In the genomic region with DNA sequence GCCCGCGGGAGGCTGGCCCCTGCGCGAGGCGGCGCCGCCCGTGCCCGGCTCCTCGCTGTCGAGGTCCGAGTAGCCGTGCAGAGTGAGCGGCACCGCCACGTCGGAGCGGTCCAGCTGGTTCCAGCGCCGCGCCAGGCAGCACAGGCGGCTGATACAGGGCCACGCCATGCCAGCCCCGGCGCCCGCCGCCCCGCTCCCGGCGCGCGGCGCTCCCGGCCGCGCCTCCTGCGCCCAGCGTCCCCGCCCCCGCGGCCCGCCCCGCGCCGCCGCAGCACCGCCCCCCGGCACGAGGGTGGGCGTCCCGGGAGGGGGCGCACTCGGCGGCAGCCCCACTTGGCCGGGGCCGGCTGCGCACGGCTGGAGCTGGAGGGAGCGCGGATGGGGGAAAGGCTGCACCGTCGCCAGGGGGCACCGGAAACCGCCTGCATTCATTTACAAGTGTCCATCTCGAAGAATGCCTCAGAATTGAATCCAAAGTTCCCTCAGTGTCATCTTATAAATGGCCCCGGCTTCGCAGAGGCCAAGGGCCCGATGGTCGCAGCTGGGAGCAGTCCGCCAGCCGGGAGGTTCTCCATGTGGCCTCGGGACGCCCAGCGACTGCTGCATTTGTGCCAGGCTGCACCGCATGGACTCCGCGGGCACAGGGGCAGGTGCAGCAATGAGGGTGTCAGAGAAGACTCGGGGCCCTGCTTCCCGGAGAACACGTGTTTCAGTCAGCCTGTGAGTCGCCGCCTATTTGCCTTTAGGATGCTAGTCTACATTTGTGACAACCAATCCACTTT, we compare ENCODE assay signal across 8 cellular contexts. TPM values are rescaled to one million over a fixed set of nuclear protein-coding genes. Genes with fewer than 3 reads are reported as not detected.
DNase-seq lines count a peak whose midpoint lies in the region; ATAC-seq and TF ChIP-seq lines count a peak whose summit lies in the region.

Gene MAP6D1 (minus strand): TSS at position 198 of the 782 bp plus-strand sequence. CDS start 30 bp downstream, at position 168.

- H2AK5ac ChIP-seq in H9 (ENCODE audit: insufficient read length, low read length) = no peak within 1 kb of the TSS

- H3K27me3 ChIP-seq in H9 (ENCODE audit: insufficient read depth, low read length) (no peaks in the 10 kb centered on the region), lung (ENCODE audit: control insufficient read depth, insufficient read depth) (no peaks in the 10 kb centered on the region)

- peak; percentile 77 for DNase-seq in EL
- peak; percentile 82 for DNase-seq in H9
- peak; percentile 78 for DNase-seq in NCI-H2196 treated with DMSO at 0.1 percent for 48 hours (lab: John Stamatoyannopoulos, UW; ENCODE audit: unreplicated experiment)
- DNase-seq in activated CD8-positive, alpha-beta T cell treated with anti-CD3 and anti-CD28 coated beads, Interleukin-2, amount 10 ng/mL, durations not matched to agents 7 days and 5 days = peak; percentile 61
- DNase-seq in effector memory CD8-positive, alpha-beta T cell = peak in 2 of 3 experiments; percentile 27 to 30
- no peak for DNase-seq in lung (ENCODE audit: low spot score)
- peak; percentile 23 to 45 for DNase-seq in stimulated activated CD8-positive, alpha-beta memory T cell treated with anti-CD3 and anti-CD28 coated beads, Interleukin-2, amount 100 ng/mL, for 48 hours (ENCODE audit: low read depth in 2 of 2)

- H3T11ph ChIP-seq in H9 (ENCODE audit: low read length) = no peak within 1 kb of the TSS

- no peak within 1 kb of the TSS for H2AFZ ChIP-seq in H9 (ENCODE audit: low read length)

- H4K20me1 ChIP-seq in H9 (ENCODE audit: control insufficient read depth, insufficient read depth, insufficient read length) = no peaks in the 10 kb centered on the region

- H3K27ac ChIP-seq in H9 (ENCODE audit: insufficient read length, low read depth, low read length) (no peak within 1 kb of the TSS), lung (ENCODE audit: low read depth in 1 of 2, low read length in 1 of 2) (no peak within 1 kb of the TSS)

- H3K14ac ChIP-seq in H9 (ENCODE audit: insufficient read depth, low read length) = no peak within 1 kb of the TSS; the same call in 1 of the 2 replicates

- no peak within 1 kb of the TSS for H2BK15ac ChIP-seq in H9 (ENCODE audit: low read depth, low read length)

- peak within 1 kb of the TSS in 2 of 3 experiments; percentile 45 to 73; a peak in 2 of 7 replicates for H3K27ac Mint-ChIP-seq in H9
- peak within 1 kb of the TSS; percentile 2 for H3K27ac Mint-ChIP-seq in activated CD8-positive, alpha-beta T cell treated with anti-CD3 and anti-CD28 coated beads, Interleukin-2, amount 10 ng/mL, durations not matched to agents 7 days and 5 days
- H3K27ac Mint-ChIP-seq in effector memory CD8-positive, alpha-beta T cell = peak within 1 kb of the TSS in 1 of 2 donors; percentile 81

- H3K4ac ChIP-seq in H9 (ENCODE audit: low read depth, low read length) = no peak within 1 kb of the TSS

- H3K4me1 ChIP-seq in H9 (ENCODE audit: insufficient read depth, low read length) (no peaks in the 10 kb centered on the region; the same call in 1 of the 2 replicates), lung (ENCODE audit: control insufficient read depth in 2 of 2, insufficient read depth in 2 of 2, low read length in 2 of 2) (peaks cover 0 to 9% of the 10 kb centered on the region in 2 donors)

- no peak within 1 kb of the TSS for H4K5ac ChIP-seq in H9 (ENCODE audit: insufficient read length, low read depth, low read length)

- no peak within 1 kb of the TSS for H3K56ac ChIP-seq in H9 (ENCODE audit: insufficient read length, low read depth, low read length)

- CTCF ChIA-PET in activated CD8-positive, alpha-beta T cell treated with anti-CD3 and anti-CD28 coated beads, Interleukin-2, amount 10 ng/mL, durations not matched to agents 7 days and 5 days (lab: Charles Lee) = interaction anchor here (1.2 to 5.9 kb wide), 2 partner anchors 9 to 59 kb away, joined by 3 to 28 read pairs; partner anchors contain the start of gene PARL

- no peak within 1 kb of the TSS for H4K8ac ChIP-seq in H9 (replicated peaks; ENCODE audit: insufficient read length, low read depth, low read length)

- TF ChIP-seq CTCF in H9 (conservative IDR thresholded peaks at IDR 0.05) (peak; percentile 63; the same call in 2 of the 3 replicates), lung (IDR thresholded peaks at IDR 0.05; ENCODE audit: control extremely low read depth, extremely low read depth) (no peak)

- H3K79me2 ChIP-seq in H9 (ENCODE audit: insufficient read depth, low read length) = no peaks in the 10 kb centered on the region

- peaks cover 0 to 25% (median 12%) of the 10 kb centered on the region in 3 experiments for H3K36me3 Mint-ChIP-seq in H9 (ENCODE audit: insufficient read depth in 1 of 3, low read depth in 3 of 3)
- H3K36me3 Mint-ChIP-seq in activated CD8-positive, alpha-beta T cell treated with anti-CD3 and anti-CD28 coated beads, Interleukin-2, amount 10 ng/mL, durations not matched to agents 7 days and 5 days (ENCODE audit: low read depth) = peaks cover 5% of the 10 kb centered on the region
- H3K36me3 Mint-ChIP-seq in effector memory CD8-positive, alpha-beta T cell (ENCODE audit: insufficient read depth) = peaks cover 18% of the 10 kb centered on the region

- peaks cover 9% of the 10 kb centered on the region for H3K27me3 Mint-ChIP-seq in H9 (ENCODE audit: low read depth)
- peaks cover 3% of the 10 kb centered on the region for H3K27me3 Mint-ChIP-seq in activated CD8-positive, alpha-beta T cell treated with anti-CD3 and anti-CD28 coated beads, Interleukin-2, amount 10 ng/mL, durations not matched to agents 7 days and 5 days (ENCODE audit: low read depth)
- no peaks in the 10 kb centered on the region for H3K27me3 Mint-ChIP-seq in effector memory CD8-positive, alpha-beta T cell

- peaks cover 0 to 16% of the 10 kb centered on the region in 2 donors for H3K36me3 ChIP-seq in lung (ENCODE audit: control insufficient read depth in 2 of 2, insufficient read depth in 2 of 2, low read length in 2 of 2)

- H3K4me2 ChIP-seq in H9 (ENCODE audit: insufficient read depth, insufficient read length, low read length) = peak within 1 kb of the TSS; percentile 46

- H2BK20ac ChIP-seq in H9 (ENCODE audit: low read depth, low read length, poor library complexity, severe bottlenecking) = no peak within 1 kb of the TSS

- H2BK12ac ChIP-seq in H9 (ENCODE audit: insufficient read length, low read depth, low read length) = no peak within 1 kb of the TSS

- H3K79me1 ChIP-seq in H9 (ENCODE audit: insufficient read depth, low read depth, low read length, poor library complexity, severe bottlenecking) = no peaks in the 10 kb centered on the region

- no peaks in the 10 kb centered on the region for H3K9me3 Mint-ChIP-seq in H9
- no peaks in the 10 kb centered on the region for H3K9me3 Mint-ChIP-seq in activated CD8-positive, alpha-beta T cell treated with anti-CD3 and anti-CD28 coated beads, Interleukin-2, amount 10 ng/mL, durations not matched to agents 7 days and 5 days (ENCODE audit: insufficient read depth)
- H3K9me3 Mint-ChIP-seq in effector memory CD8-positive, alpha-beta T cell = no peaks in the 10 kb centered on the region

- peak within 1 kb of the TSS; percentile 37 for H3K4me3 ChIP-seq in lung

- peak; percentile 75 for ATAC-seq in activated CD8-positive, alpha-beta T cell treated with anti-CD3 and anti-CD28 coated beads, Interleukin-2, amount 10 ng/mL, durations not matched to agents 7 days and 5 days
- ATAC-seq in effector memory CD8-positive, alpha-beta T cell (replicated peaks) = peak; percentile 77
- ATAC-seq in lung (ENCODE audit: insufficient read depth, low FRiP score) (peak; percentile 54), GM18520 (IDR thresholded peaks at IDR 0.05; ENCODE audit: unreplicated experiment) (no peak)

- H3K23ac ChIP-seq in H9 (ENCODE audit: insufficient read length, low read depth, low read length) = no peak within 1 kb of the TSS

- no peak within 1 kb of the TSS for H3K9ac ChIP-seq in H9 (ENCODE audit: extremely low read depth, insufficient read length, low read length)

- H3K23me2 ChIP-seq in H9 (ENCODE audit: insufficient read length, low read depth, low read length, poor library complexity, severe bottlenecking) = peaks cover 6% of the 10 kb centered on the region

- H3K4me3 Mint-ChIP-seq in H9 = peak within 1 kb of the TSS; percentile 70 to 84
- peak within 1 kb of the TSS; percentile 70 for H3K4me3 Mint-ChIP-seq in activated CD8-positive, alpha-beta T cell treated with anti-CD3 and anti-CD28 coated beads, Interleukin-2, amount 10 ng/mL, durations not matched to agents 7 days and 5 days
- peak within 1 kb of the TSS; percentile 72 to 85 for H3K4me3 Mint-ChIP-seq in effector memory CD8-positive, alpha-beta T cell

- no CpG with 5 or more reads among the region's 82 CpGs for WGBS in H9 (ENCODE audit: extremely low coverage, insufficient read length, low lambda C conversion rate)
- 4% methylated on average over 73 to 82 of the region's 82 CpGs for WGBS in lung, 2 donors

- no peak within 1 kb of the TSS for H2BK5ac ChIP-seq in H9 (ENCODE audit: insufficient read length, low read length)

- no peak within 1 kb of the TSS for H4K91ac ChIP-seq in H9 (ENCODE audit: insufficient read length, low read depth, low read length)

- POLR2A ChIA-PET in activated CD8-positive, alpha-beta T cell treated with anti-CD3 and anti-CD28 coated beads, Interleukin-2, amount 10 ng/mL, durations not matched to agents 7 days and 5 days (lab: Charles Lee) = interaction anchor here (1.2 kb wide), 1 partner anchor 8 kb away, joined by 4 read pairs; no protein-coding TSS in a partner anchor

- peaks cover 22 to 24% of the 10 kb centered on the region in 2 experiments for H3K4me1 Mint-ChIP-seq in H9
- H3K4me1 Mint-ChIP-seq in activated CD8-positive, alpha-beta T cell treated with anti-CD3 and anti-CD28 coated beads, Interleukin-2, amount 10 ng/mL, durations not matched to agents 7 days and 5 days (ENCODE audit: low read depth) = peaks cover 10% of the 10 kb centered on the region
- peaks cover 8 to 11% of the 10 kb centered on the region in 2 donors for H3K4me1 Mint-ChIP-seq in effector memory CD8-positive, alpha-beta T cell (ENCODE audit: low read depth in 2 of 2)

- no peak within 1 kb of the TSS for H2BK120ac ChIP-seq in H9 (ENCODE audit: low read depth, low read length, poor library complexity, severe bottlenecking)

- no peak within 1 kb of the TSS for H3K18ac ChIP-seq in H9 (ENCODE audit: insufficient read length, low read depth, low read length)

- H3K9me3 ChIP-seq in H9 (ENCODE audit: control insufficient read depth, low read depth, low read length) (no peaks in the 10 kb centered on the region), lung (ENCODE audit: control insufficient read depth in 2 of 2, insufficient read depth in 1 of 2, low read length in 1 of 2) (no peaks in the 10 kb centered on the region)

RNA-seq across cellular contexts. Expression of gene MAP6D1, which starts in this region (rescaled TPM):
- total RNA-seq in H9 (2021) (5.6 and 7.1 TPM in 2 replicates), lung (1 to 10 TPM in 1 of 2 donors, under 1 TPM in 1; 0.85 to 1.9 TPM)
- under 1 TPM; 0.90 to 0.91 TPM for total RNA-seq in activated CD8-positive, alpha-beta T cell treated with anti-CD3 and anti-CD28 coated beads, Interleukin-2, amount 10 ng/mL, durations not matched to agents 7 days and 5 days
- 1 to 10 TPM in 1 of 2 donors, under 1 TPM in 1; 0.64 to 1.8 TPM for polyA plus RNA-seq in lung

Comparison
In these comparisons a context has a peak if more than half of its experiments do, and no peak if none do; other contexts are left out.
1. Peak in DNase-seq and ATAC-seq in activated CD8-positive, alpha-beta T cell treated with anti-CD3 and anti-CD28 coated beads, Interleukin-2, amount 10 ng/mL, durations not matched to agents 7 days and 5 days; RNA of the gene not detected or under 1 TPM.